Comparison of ENCODE assay signal across 8 cellular contexts in genomic region chr16:66830422-66831404, GRCh38. TPM values are rescaled to one million over a fixed set of nuclear protein-coding genes. Genes with fewer than 3 reads are reported as not detected.
A peak's percentile ranks its signal among the peaks of the same experiment; 100 is the strongest.
DNase-seq lines count a peak whose midpoint lies in the region; ATAC-seq lines count a peak whose summit lies in the region.

Gene NAE1, minus strand, starts transcription at chr16:66830976. Its CDS starts 77 bp downstream, at chr16:66830899.

- DNase-seq in D341Med (ENCODE audit: low spot score) = peak; percentile 98
- DNase-seq in NT2/D1 (ENCODE audit: low read depth, low spot score) = peak; percentile 88
- peak; percentile 88 for DNase-seq in activated CD8-positive, alpha-beta memory T cell treated with anti-CD3 and anti-CD28 coated beads, Interleukin-2, amount 50 U/mL, for 4 hours
- DNase-seq in epidermal melanocyte (ENCODE audit: insufficient read length, low spot score) = peak; percentile 87
- DNase-seq in stimulated activated CD8-positive, alpha-beta memory T cell treated with anti-CD3 and anti-CD28 coated beads, Interleukin-4, amount 100 ng/mL, for 1 hour (ENCODE audit: low read depth in 2 of 2, low spot score in 1 of 2) = peak; percentile 70 to 82

- H3K36me3 ChIP-seq in HUES48 (ENCODE audit: control insufficient read depth, insufficient read depth, low read length) (peaks cover 23% of the 10 kb centered on the region), NT2/D1 (ENCODE audit: insufficient read depth, insufficient read length, low read length) (peaks cover 33% of the 10 kb centered on the region)

- H3K27me3 ChIP-seq in HUES48 (ENCODE audit: control insufficient read depth, insufficient read depth, low read length) (peaks cover 4% of the 10 kb centered on the region; the same call in 1 of the 2 replicates), NT2/D1 (ENCODE audit: insufficient read depth, insufficient read length) (peaks cover 9% of the 10 kb centered on the region), mononuclear cell (ENCODE audit: insufficient read depth, low read length) (no peaks in the 10 kb centered on the region)

- ATAC-seq in GM21390 (IDR thresholded peaks at IDR 0.05; ENCODE audit: unreplicated experiment) = peak; percentile 87

- H3K9me3 ChIP-seq in HUES48 (ENCODE audit: control insufficient read depth, insufficient read depth, low read length) = no peaks in the 10 kb centered on the region
- no peaks in the 10 kb centered on the region for H3K9me3 ChIP-seq in NT2/D1 (ENCODE audit: insufficient read depth, low read length)
- H3K9me3 ChIP-seq in mononuclear cell (ENCODE audit: low read depth, low read length) = no peaks in the 10 kb centered on the region

- peak within 1 kb of the TSS; percentile 87 for H3K27ac ChIP-seq in HUES48 (ENCODE audit: low read depth, low read length)

- H3K4me1 ChIP-seq in HUES48 (ENCODE audit: control insufficient read depth, insufficient read depth, low read length) = peaks cover 10% of the 10 kb centered on the region; the same call in 1 of the 2 replicates
- peaks cover 3% of the 10 kb centered on the region for H3K4me1 ChIP-seq in NT2/D1 (ENCODE audit: insufficient read depth, insufficient read length)
- H3K4me1 ChIP-seq in mononuclear cell (ENCODE audit: insufficient read depth, low read length) = peaks cover 27% of the 10 kb centered on the region

- H3K9ac ChIP-seq in HUES48 (ENCODE audit: low read depth, low read length) = peak within 1 kb of the TSS; percentile 96
- H3K9ac ChIP-seq in NT2/D1 (ENCODE audit: insufficient read length, low read depth) = peak within 1 kb of the TSS; percentile 97

- H3K4me3 ChIP-seq in HUES48 (ENCODE audit: low read depth, low read length) = peak within 1 kb of the TSS; percentile 96
- peak within 1 kb of the TSS; percentile 79 for H3K4me3 ChIP-seq in NT2/D1 (ENCODE audit: insufficient read length, low read depth)
- H3K4me3 ChIP-seq in mononuclear cell (ENCODE audit: low read length) = peak within 1 kb of the TSS; percentile 82

RNA-seq across cellular contexts. Expression of gene NAE1, which starts in this region (rescaled TPM):
- total RNA-seq in mononuclear cell = 76.7 TPM

Comparison
In these comparisons a context has a peak if more than half of its experiments do, and no peak if none do; other contexts are left out.
1. Peak in every context shown above with its lines: DNase-seq, ATAC-seq, H3K4me3 ChIP-seq and H3K27ac ChIP-seq.